Comparison of ENCODE assay signal across 21 cellular contexts in the genomic region with DNA sequence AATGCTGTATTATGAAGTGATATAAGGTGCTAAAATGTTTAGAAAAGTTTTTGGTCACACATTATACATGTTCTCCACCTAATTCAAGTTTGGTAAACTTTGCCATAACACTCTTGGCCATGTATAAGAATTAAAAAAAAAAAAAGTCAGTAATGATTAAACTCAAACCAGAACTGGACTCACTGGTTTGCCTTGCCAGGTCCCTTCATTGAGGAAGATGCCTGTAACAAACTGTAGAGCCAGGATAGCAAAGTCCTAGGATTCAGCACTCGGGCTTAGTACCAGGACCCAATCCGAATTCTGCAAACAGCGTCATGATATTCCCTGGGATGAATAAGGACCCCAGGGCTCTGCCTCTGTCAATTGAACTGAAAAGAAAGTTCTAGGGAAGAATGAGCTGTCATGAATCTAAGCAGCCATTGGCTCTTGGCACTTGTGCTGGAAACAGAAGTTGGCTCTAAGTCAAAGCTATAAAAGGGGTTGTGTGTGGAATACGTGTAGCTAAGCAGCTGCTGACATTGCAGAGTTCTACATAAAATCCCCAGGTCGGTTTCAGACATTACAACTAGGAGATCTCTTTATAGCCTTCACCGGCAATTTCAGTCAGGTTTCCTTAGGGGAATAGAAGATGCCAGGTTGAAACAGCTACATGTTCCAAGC.
DNase-seq lines count a peak whose midpoint lies in the region; ATAC-seq, FAIRE-seq and TF ChIP-seq lines count a peak whose summit lies in the region.
"Had no signal": no experiment of that assay in that cellular context is flagged by ENCODE, and none has a peak within 500 bp of the region (broad histone marks: within the 10 kb centered on the region; RNA-seq: fewer than 3 reads in every experiment).

No MANE protein-coding gene starts in this region.

- H3K4me1 Mint-ChIP-seq in astrocyte (ENCODE audit: low read depth, unreplicated experiment): peaks cover 3% of the 10 kb centered on the region
- H3K4me1 Mint-ChIP-seq: CD14-positive monocyte had no signal

- 14 to 18% methylated on average over 6 of the region's 6 CpGs for WGBS in GM23248 (ENCODE audit: low coverage in 1 of 2, low lambda C conversion rate in 2 of 2, missing lambda C conversion rate in 2 of 2), 2 experiments
- WGBS in hepatocyte (ENCODE audit: low lambda C conversion rate, missing lambda C conversion rate): 69% methylated on average over 6 of the region's 6 CpGs
- WGBS in sigmoid colon, 2 donors: 12 to 58% methylated on average over 6 of the region's 6 CpGs
- 35 to 50% methylated on average over 6 of the region's 6 CpGs for WGBS in esophagus squamous epithelium, 2 donors

- DNase-seq in GM23248: peak; percentile 32
- peak; percentile 12 for DNase-seq in astrocyte (ENCODE audit: low read depth)
- DNase-seq in hepatocyte (ENCODE audit: low spot score): peak; percentile 56
- DNase-seq in sigmoid colon: no peak
- DNase-seq in esophagus squamous epithelium (lab: John Stamatoyannopoulos, UW): no peak
- DNase-seq in NCI-H510A treated with DMSO at 0.1 percent for 48 hours (lab: John Stamatoyannopoulos, UW): no peak
- DNase-seq: activated naive CD4-positive, alpha-beta T cell treated with anti-CD3 and anti-CD28 coated beads, Interleukin-2, amount 50 U/mL, for 16 hours; activated T-cell treated with anti-CD3 and anti-CD28 coated beads, Interleukin-2, amount 50 U/mL, for 72 hours; aorta; effector CD4-positive, alpha-beta T cell; left lung; NCI-H1930; NCI-H774; SHP77 treated with DMSO at 0.1 percent for 48 hours; stimulated activated CD4-positive, alpha-beta T cell treated with anti-CD3 and anti-CD28 coated beads, Interleukin-4, amount 100 ng/mL, for 4 hours; stimulated activated naive CD8-positive, alpha-beta T cell treated with anti-CD3 and anti-CD28 coated beads, Interleukin-15, Interleukin-2, amounts not matched to agents 100 U/mL and 50 U/mL, for 24 hours; SW 1271; upper lobe of left lung had no signal

- intact Hi-C loops in sigmoid colon (cut with DNase I): loop anchor here (5.0 to 10.0 kb wide), 5 partner anchors 118 to 738 kb away; a partner anchor contains a TSS
- intact Hi-C loops in esophagus squamous epithelium (cut with DNase I): no loop called here

- TF ChIP-seq CTCF in astrocyte (IDR thresholded peaks at IDR 0.05; ENCODE audit: insufficient read depth, low read depth, low read length): no peak
- TF ChIP-seq CTCF in hepatocyte (IDR thresholded peaks at IDR 0.05; ENCODE audit: poor library complexity): no peak
- TF ChIP-seq CTCF in sigmoid colon (IDR thresholded peaks at IDR 0.05): no peak
- TF ChIP-seq CTCF in esophagus squamous epithelium (IDR thresholded peaks at IDR 0.05): no peak

- H3K9me3 Mint-ChIP-seq in astrocyte (ENCODE audit: unreplicated experiment): no peaks in the 10 kb centered on the region
- H3K9me3 Mint-ChIP-seq: activated T-cell treated with anti-CD3 and anti-CD28 coated beads, Interleukin-2, amount 50 U/mL, for 72 hours had no signal

- H4K20me1 ChIP-seq in GM23248 (ENCODE audit: insufficient read depth): no peaks in the 10 kb centered on the region
- H4K20me1 ChIP-seq in astrocyte (ENCODE audit: insufficient read depth, low read length): no peaks in the 10 kb centered on the region
- no peaks in the 10 kb centered on the region for H4K20me1 ChIP-seq in hepatocyte (ENCODE audit: insufficient read depth, poor library complexity, severe bottlenecking)

- no peaks in the 10 kb centered on the region for H3K9me3 ChIP-seq in GM23248 (ENCODE audit: low read depth)
- H3K9me3 ChIP-seq in astrocyte (ENCODE audit: insufficient read depth, low read depth, low read length): no peaks in the 10 kb centered on the region
- H3K9me3 ChIP-seq in hepatocyte (ENCODE audit: low read depth): no peaks in the 10 kb centered on the region
- H3K9me3 ChIP-seq in sigmoid colon: no peaks in the 10 kb centered on the region
- no peaks in the 10 kb centered on the region for H3K9me3 ChIP-seq in esophagus squamous epithelium
- H3K9me3 ChIP-seq: left lung, upper lobe of left lung had no signal

- no peak for FAIRE-seq in astrocyte (lab: Jason Lieb, UNC)
- FAIRE-seq: D721Med had no signal

- H3K9me2 ChIP-seq in GM23248 (ENCODE audit: insufficient read depth): no peaks in the 10 kb centered on the region
- H3K9me2 ChIP-seq in hepatocyte (replicated peaks; ENCODE audit: insufficient read depth): no peaks in the 10 kb centered on the region

- ATAC-seq in HG03159 (IDR thresholded peaks at IDR 0.05; ENCODE audit: unreplicated experiment): no peak
- ATAC-seq: activated T-cell treated with anti-CD3 and anti-CD28 coated beads, Interleukin-2, amount 50 U/mL, for 72 hours; left lung; stimulated activated naive CD8-positive, alpha-beta T cell treated with anti-CD3 and anti-CD28 coated beads, Interleukin-15, Interleukin-2, amounts not matched to agents 100 U/mL and 50 U/mL, for 24 hours had no signal

- H3K27me3 Mint-ChIP-seq in astrocyte (ENCODE audit: low read depth, unreplicated experiment): peaks cover 3% of the 10 kb centered on the region

- in situ Hi-C loops in GM23248 (cut with MboI): no loop called here

- no peak overlapping the region for H3K4me3 Mint-ChIP-seq in astrocyte (ENCODE audit: unreplicated experiment)
- H3K4me3 Mint-ChIP-seq: activated T-cell treated with anti-CD3 and anti-CD28 coated beads, Interleukin-2, amount 50 U/mL, for 72 hours; CD14-positive monocyte had no signal

- H3F3A ChIP-seq in GM23248 (ENCODE audit: insufficient read depth): no peaks in the 10 kb centered on the region

- no peaks in the 10 kb centered on the region for H3K79me2 ChIP-seq in GM23248 (ENCODE audit: insufficient read depth)
- no peaks in the 10 kb centered on the region for H3K79me2 ChIP-seq in astrocyte (ENCODE audit: insufficient read depth, low read length)
- no peaks in the 10 kb centered on the region for H3K79me2 ChIP-seq in hepatocyte

- no peak overlapping the region for H3K4me2 ChIP-seq in GM23248 (ENCODE audit: unreplicated experiment)
- H3K4me2 ChIP-seq in astrocyte (ENCODE audit: low read length): no peak overlapping the region
- H3K4me2 ChIP-seq in hepatocyte: no peak overlapping the region

- peaks cover 16% of the 10 kb centered on the region; the same call in 1 of the 2 replicates for H3K27me3 ChIP-seq in GM23248 (replicated peaks; ENCODE audit: insufficient read depth)
- H3K27me3 ChIP-seq in astrocyte (ENCODE audit: insufficient read depth, low read length): peaks cover 3% of the 10 kb centered on the region
- no peaks in the 10 kb centered on the region for H3K27me3 ChIP-seq in hepatocyte
- no peaks in the 10 kb centered on the region for H3K27me3 ChIP-seq in sigmoid colon
- H3K27me3 ChIP-seq in esophagus squamous epithelium: no peaks in the 10 kb centered on the region
- H3K27me3 ChIP-seq: left lung, upper lobe of left lung had no signal

- no peak overlapping the region for H3K9ac ChIP-seq in GM23248
- H3K9ac ChIP-seq in astrocyte (ENCODE audit: low read length): no peak overlapping the region

- H3K36me3 Mint-ChIP-seq in astrocyte (ENCODE audit: low read depth, unreplicated experiment): no peaks in the 10 kb centered on the region
- H3K36me3 Mint-ChIP-seq: CD14-positive monocyte had no signal

- H3K36me3 ChIP-seq in GM23248 (ENCODE audit: low read depth) (no peaks in the 10 kb centered on the region), astrocyte (ENCODE audit: insufficient read depth, low read length) (no peaks in the 10 kb centered on the region), hepatocyte (replicated peaks; ENCODE audit: insufficient read depth, low read depth) (no peaks in the 10 kb centered on the region), sigmoid colon (no peaks in the 10 kb centered on the region), esophagus squamous epithelium (no peaks in the 10 kb centered on the region)
- H3K36me3 ChIP-seq: left lung, upper lobe of left lung had no signal

- TF ChIP-seq POLR2A in sigmoid colon (IDR thresholded peaks at IDR 0.05) (no peak), esophagus squamous epithelium (IDR thresholded peaks at IDR 0.05) (no peak)

- no peak overlapping the region for H3K27ac Mint-ChIP-seq in astrocyte (ENCODE audit: unreplicated experiment)
- H3K27ac Mint-ChIP-seq: activated T-cell treated with anti-CD3 and anti-CD28 coated beads, Interleukin-2, amount 50 U/mL, for 72 hours; CD14-positive monocyte had no signal

- TF ChIP-seq EP300 in sigmoid colon (IDR thresholded peaks at IDR 0.05): no peak

- H3K4me1 ChIP-seq in GM23248 (ENCODE audit: insufficient read depth) (no peaks in the 10 kb centered on the region), astrocyte (ENCODE audit: insufficient read depth, low read length) (no peaks in the 10 kb centered on the region), hepatocyte (ENCODE audit: insufficient read depth) (peaks cover 14% of the 10 kb centered on the region), sigmoid colon (peaks cover 0 to 55% (median 41%) of the 10 kb centered on the region in 4 donors), esophagus squamous epithelium (peaks cover 0 to 43% (median 2%) of the 10 kb centered on the region in 3 donors)
- H3K4me1 ChIP-seq: left lung had no signal

- H3K27ac ChIP-seq in GM23248 (no peak overlapping the region), astrocyte (ENCODE audit: low read depth, low read length) (no peak overlapping the region), hepatocyte (no peak overlapping the region), sigmoid colon (peak overlapping the region in 3 of 4 donors; percentile 46 to 69 (median 62)), esophagus squamous epithelium (no peak overlapping the region)
- H3K27ac ChIP-seq: left lung, upper lobe of left lung had no signal

- no peak overlapping the region for H3K4me3 ChIP-seq in GM23248
- no peak overlapping the region for H3K4me3 ChIP-seq in astrocyte (ENCODE audit: insufficient read depth, low read depth, low read length)
- no peak overlapping the region for H3K4me3 ChIP-seq in hepatocyte
- H3K4me3 ChIP-seq in sigmoid colon: no peak overlapping the region
- H3K4me3 ChIP-seq in esophagus squamous epithelium: no peak overlapping the region
- H3K4me3 ChIP-seq: left lung, upper lobe of left lung had no signal

- H2AFZ ChIP-seq in GM23248: no peak overlapping the region
- no peak overlapping the region for H2AFZ ChIP-seq in astrocyte (ENCODE audit: low read depth, low read length)
- H2AFZ ChIP-seq in hepatocyte: no peak overlapping the region

Comparison
In these comparisons a context has a peak if more than half of its experiments do, and no peak if none do; other contexts are left out.
1. DNase-seq: peak in GM23248 (single experiment), astrocyte (single experiment) and hepatocyte (single experiment); none in sigmoid colon (single experiment), esophagus squamous epithelium (single experiment) and NCI-H510A treated with DMSO at 0.1 percent for 48 hours (single experiment).
2. H3K27ac ChIP-seq: peak in sigmoid colon (3 of 4); none in GM23248 (single experiment), astrocyte (single experiment), hepatocyte (single experiment) and esophagus squamous epithelium (0 of 4).